Comparison of ENCODE assay signal across 8 cellular contexts in the genomic region with DNA sequence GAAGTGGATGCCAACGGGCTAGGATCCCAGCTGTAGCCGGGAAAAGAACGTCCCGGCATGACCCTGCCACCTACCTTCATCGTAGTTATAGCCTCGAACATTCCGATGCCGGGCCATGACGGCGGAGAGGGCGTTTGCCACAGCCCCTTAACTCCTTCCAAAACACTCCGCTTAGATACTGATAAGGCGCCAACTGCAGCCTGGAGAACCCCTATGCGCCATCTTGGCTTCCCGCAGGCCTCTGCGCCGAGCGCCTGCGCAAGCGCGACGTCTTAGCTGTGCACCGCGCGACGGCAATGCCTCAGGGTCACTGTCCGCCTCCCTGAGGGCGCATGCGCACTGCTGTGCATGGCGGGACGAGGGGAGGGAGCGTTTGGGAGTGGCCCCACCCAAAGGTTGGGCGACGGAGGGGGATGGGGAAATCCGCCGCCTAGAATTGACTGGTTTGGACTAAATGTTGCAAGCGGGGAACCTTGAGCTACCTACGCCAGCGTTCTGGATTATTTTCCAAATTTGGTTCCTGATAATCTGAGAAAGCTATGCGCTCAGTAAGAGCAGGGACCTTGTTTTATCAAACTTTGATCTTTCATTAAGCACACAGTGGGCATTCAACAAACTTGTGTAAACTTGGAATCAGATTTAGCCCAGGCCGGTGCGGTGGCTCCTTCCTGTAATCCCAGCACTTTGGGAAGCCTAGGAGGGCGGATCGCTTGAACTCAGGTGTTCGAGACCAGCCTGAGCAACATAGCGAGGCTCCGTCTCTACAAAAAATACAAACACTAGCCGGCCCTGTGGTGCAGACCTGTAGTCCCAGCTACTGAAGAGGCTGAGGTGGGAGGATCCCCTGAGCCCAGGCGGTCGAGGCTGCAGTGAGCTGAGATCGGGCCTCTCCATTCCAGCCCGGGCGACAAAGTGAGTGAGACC. TPM values are rescaled to one million over a fixed set of nuclear protein-coding genes. Genes with fewer than 3 reads are reported as not detected.
DNase-seq lines count a peak whose midpoint lies in the region; ATAC-seq and TF ChIP-seq lines count a peak whose summit lies in the region.

TSS of gene HBS1L (minus strand) at position 248 of the 924 bp plus-strand sequence. CDS start at position 117, 131 bp downstream.

- TF ChIP-seq CTCF in prostate gland (IDR thresholded peaks at IDR 0.05): peak in 1 of 4 experiments; percentile 34

- 14% methylated on average over 53 of the region's 53 CpGs for WGBS in prostate gland
- 13% methylated on average over 53 of the region's 53 CpGs for whole genome bisulfite sequencing in urinary bladder

- peak; percentile 87 for TF ChIP-seq POLR2A in prostate gland (IDR thresholded peaks at IDR 0.05)

- no peaks in the 10 kb centered on the region for H3K27me3 ChIP-seq in prostate gland (replicated peaks; ENCODE audit: insufficient read depth)

- H3K9me3 ChIP-seq in prostate gland: no peaks in the 10 kb centered on the region

- intact Hi-C loops in T-helper 2 cell treated with Interferon-gamma antibody and Interleukin-4, amounts not matched to agents 100 ng/mL and 5 ng/mL, for 36 hours (cut with micrococcal nuclease): loop anchor here (1.0 to 5.0 kb wide), 8 partner anchors 25 to 1232 kb away; partner anchors contain the start of genes BCLAF1 and TBPL1
- intact Hi-C loops in left ventricle myocardium superior (cut with micrococcal nuclease) (no loop called here), prostate gland (cut with DNase I) (no loop called here)

- peak; percentile 90 for ATAC-seq in GM18499 (IDR thresholded peaks at IDR 0.05; ENCODE audit: insufficient read depth, unreplicated experiment)
- peak; percentile 96 for ATAC-seq in HG02943 (IDR thresholded peaks at IDR 0.05; ENCODE audit: low read depth, unreplicated experiment)
- peak; percentile 100 for ATAC-seq in left ventricle myocardium superior

- H3K4me1 ChIP-seq in prostate gland (replicated peaks) (no peaks in the 10 kb centered on the region), urinary bladder (ENCODE audit: insufficient read depth) (no peaks in the 10 kb centered on the region)

- H3K36me3 ChIP-seq in prostate gland: no peaks in the 10 kb centered on the region
- H3K36me3 ChIP-seq in urinary bladder (ENCODE audit: insufficient read depth): no peaks in the 10 kb centered on the region

- DNase-seq in NCI-H187 treated with DMSO at 0.1 percent for 48 hours (lab: John Stamatoyannopoulos, UW) (peak; percentile 83), anterior cingulate cortex (lab: John Stamatoyannopoulos, UW) (peak; percentile 59 to 97 (median 93)), left ventricle myocardium superior (peak; percentile 98), prostate gland (ENCODE audit: low spot score) (peak; percentile 94)

- H3K4me3 ChIP-seq in prostate gland (peak within 1 kb of the TSS; percentile 66 to 75), urinary bladder (ENCODE audit: low read depth, low read length) (peak within 1 kb of the TSS; percentile 55)

- H3K27ac ChIP-seq in prostate gland: peak within 1 kb of the TSS; percentile 77 to 79
- peak within 1 kb of the TSS; percentile 76 for H3K27ac ChIP-seq in urinary bladder (ENCODE audit: low read depth)

RNA-seq across cellular contexts. Expression of gene HBS1L, which starts in this region (rescaled TPM):
- total RNA-seq in T-helper 2 cell treated with Interferon-gamma antibody and Interleukin-4, amounts not matched to agents 100 ng/mL and 5 ng/mL, for 36 hours: 93.0 and 96.2 TPM in 2 replicates
- 89.8 TPM for total RNA-seq in left ventricle myocardium superior
- total RNA-seq in prostate gland: 10 to 100 TPM; 54.2 to 72.1 TPM
- 105 TPM for total RNA-seq in urinary bladder
- polyA plus RNA-seq in urinary bladder: 47.3 TPM

Comparison
In these comparisons a context has a peak if more than half of its experiments do, and no peak if none do; other contexts are left out.
1. Peak in every context shown above with its lines: DNase-seq, ATAC-seq, H3K4me3 ChIP-seq and H3K27ac ChIP-seq.